In the genomic region with DNA sequence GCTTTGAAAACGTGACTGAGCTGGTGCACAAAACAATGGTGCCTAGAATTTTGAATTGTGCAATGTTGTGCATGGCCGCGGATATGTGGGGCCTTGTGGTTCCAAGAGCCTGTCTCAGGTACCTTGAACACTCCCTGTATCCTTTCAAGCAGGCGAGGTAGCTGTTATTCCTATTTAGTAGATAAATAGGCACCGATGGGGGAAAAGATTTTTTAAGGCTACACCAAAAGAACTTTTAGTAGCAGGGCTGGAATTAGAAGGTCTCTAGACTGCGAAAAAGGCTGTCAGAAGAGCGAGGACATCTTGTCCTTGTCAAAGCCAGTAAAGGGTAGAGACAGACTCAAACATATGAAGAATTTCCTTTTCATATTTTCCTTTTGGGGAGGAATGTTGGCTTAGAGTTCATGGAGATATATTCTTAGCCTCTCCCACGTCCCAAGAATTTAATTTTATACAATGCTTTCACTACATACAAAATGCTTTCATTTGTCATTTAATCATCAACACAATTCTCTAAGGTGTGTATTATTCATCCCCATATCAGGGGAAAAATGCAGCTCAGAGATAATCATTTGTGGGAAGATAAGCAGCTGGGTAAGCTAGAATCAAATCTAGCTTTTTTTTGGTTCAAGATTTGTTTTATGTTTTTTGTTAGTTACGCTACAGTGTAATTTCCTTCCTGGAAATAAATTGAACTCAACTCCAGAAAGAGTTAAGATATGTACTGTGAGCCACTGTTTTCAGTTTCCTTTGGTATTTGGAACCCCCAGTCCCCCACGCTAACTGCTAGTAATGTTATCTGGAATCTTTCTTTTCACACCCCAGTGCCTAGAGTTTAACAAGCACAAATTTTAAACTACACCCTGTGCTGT, we compare ENCODE assay signal across 8 cellular contexts. TPM values are rescaled to one million over a fixed set of nuclear protein-coding genes. Genes with fewer than 3 reads are reported as not detected.
DNase-seq lines count a peak whose midpoint lies in the region; ATAC-seq and TF ChIP-seq lines count a peak whose summit lies in the region.

No MANE protein-coding gene starts in this region.

- H3K4me1 ChIP-seq in neuron (ENCODE audit: insufficient read depth, low read length): peaks cover 41% of the 10 kb centered on the region

- H3K9me3 ChIP-seq in neuron (ENCODE audit: low read length): no peaks in the 10 kb centered on the region

- H3K27me3 Mint-ChIP-seq in activated T-cell treated with anti-CD3 and anti-CD28 coated beads, Interleukin-2, amount 50 U/mL, for 72 hours (ENCODE audit: low read depth): no peaks in the 10 kb centered on the region

- H3K36me3 Mint-ChIP-seq in activated T-cell treated with anti-CD3 and anti-CD28 coated beads, Interleukin-2, amount 50 U/mL, for 72 hours (ENCODE audit: insufficient read depth in 2 of 2): peaks cover 35 to 39% of the 10 kb centered on the region in 2 donors

- no peak for TF ChIP-seq CTCF in fibroblast of villous mesenchyme (IDR thresholded peaks at IDR 0.05; ENCODE audit: insufficient read depth, low read depth, low read length)

- H3K9me3 Mint-ChIP-seq in activated T-cell treated with anti-CD3 and anti-CD28 coated beads, Interleukin-2, amount 50 U/mL, for 72 hours: no peaks in the 10 kb centered on the region

- peaks cover 63% of the 10 kb centered on the region for H3K4me1 Mint-ChIP-seq in activated T-cell treated with anti-CD3 and anti-CD28 coated beads, Interleukin-2, amount 50 U/mL, for 72 hours (ENCODE audit: low read depth)

- H3K36me3 ChIP-seq in neuron (ENCODE audit: insufficient read depth, low read length): peaks cover 31% of the 10 kb centered on the region

- H3K27me3 ChIP-seq in neuron (ENCODE audit: insufficient read depth, low read length): no peaks in the 10 kb centered on the region

- H2AFZ ChIP-seq in neuron (ENCODE audit: low read depth, low read length): peak overlapping the region; percentile 53

- DNase-seq in activated CD4-positive, alpha-beta T cell treated with anti-CD3 and anti-CD28 coated beads for 4 hours: peak; percentile 32 to 33
- no peak for DNase-seq in activated CD4-positive, alpha-beta T cell treated with anti-CD3 and anti-CD28 coated beads, Interleukin-2, amount 50 U/mL, for 4 hours
- DNase-seq in NCI-H226: peak; percentile 68
- DNase-seq in activated T-cell treated with anti-CD3 and anti-CD28 coated beads, Interleukin-2, amount 50 U/mL, for 72 hours: peak; percentile 46 to 57
- peak; percentile 72 for DNase-seq in fibroblast of villous mesenchyme (ENCODE audit: low read depth)
- no peak for DNase-seq in germinal center (ENCODE audit: low spot score)

- H3K27ac Mint-ChIP-seq in activated T-cell treated with anti-CD3 and anti-CD28 coated beads, Interleukin-2, amount 50 U/mL, for 72 hours: peak overlapping the region; percentile 100

- peak overlapping the region; percentile 99 for H3K4me3 Mint-ChIP-seq in activated T-cell treated with anti-CD3 and anti-CD28 coated beads, Interleukin-2, amount 50 U/mL, for 72 hours

- H3K4me3 ChIP-seq in fibroblast of villous mesenchyme (ENCODE audit: low read depth, low read length): peak overlapping the region; percentile 100
- H3K4me3 ChIP-seq in neuron (ENCODE audit: low read length): peak overlapping the region; percentile 86

- peak in 1 of 2 donors; percentile 2 for ATAC-seq in activated T-cell treated with anti-CD3 and anti-CD28 coated beads, Interleukin-2, amount 50 U/mL, for 72 hours (replicated peaks in 1 of 2)
- no peak for ATAC-seq in HG02884 (IDR thresholded peaks at IDR 0.05; ENCODE audit: unreplicated experiment)

RNA-seq across cellular contexts. Expression of gene HSPA8, which starts 1.7 kb away (rescaled TPM):
- 1,000 to 10,000 TPM; 1,108 to 1,228 TPM for total RNA-seq in activated T-cell treated with anti-CD3 and anti-CD28 coated beads, Interleukin-2, amount 50 U/mL, for 72 hours
- 1,631 and 2,555 TPM in 2 replicates for total RNA-seq in fibroblast of villous mesenchyme

Comparison
In these comparisons a context has a peak if more than half of its experiments do, and no peak if none do; other contexts are left out.
1. DNase-seq: peak in activated CD4-positive, alpha-beta T cell treated with anti-CD3 and anti-CD28 coated beads for 4 hours (2 of 2), NCI-H226 (single experiment), activated T-cell treated with anti-CD3 and anti-CD28 coated beads, Interleukin-2, amount 50 U/mL, for 72 hours (2 of 2) and fibroblast of villous mesenchyme (single experiment); none in activated CD4-positive, alpha-beta T cell treated with anti-CD3 and anti-CD28 coated beads, Interleukin-2, amount 50 U/mL, for 4 hours (0 of 2) and germinal center (single experiment).